In the genomic region with DNA sequence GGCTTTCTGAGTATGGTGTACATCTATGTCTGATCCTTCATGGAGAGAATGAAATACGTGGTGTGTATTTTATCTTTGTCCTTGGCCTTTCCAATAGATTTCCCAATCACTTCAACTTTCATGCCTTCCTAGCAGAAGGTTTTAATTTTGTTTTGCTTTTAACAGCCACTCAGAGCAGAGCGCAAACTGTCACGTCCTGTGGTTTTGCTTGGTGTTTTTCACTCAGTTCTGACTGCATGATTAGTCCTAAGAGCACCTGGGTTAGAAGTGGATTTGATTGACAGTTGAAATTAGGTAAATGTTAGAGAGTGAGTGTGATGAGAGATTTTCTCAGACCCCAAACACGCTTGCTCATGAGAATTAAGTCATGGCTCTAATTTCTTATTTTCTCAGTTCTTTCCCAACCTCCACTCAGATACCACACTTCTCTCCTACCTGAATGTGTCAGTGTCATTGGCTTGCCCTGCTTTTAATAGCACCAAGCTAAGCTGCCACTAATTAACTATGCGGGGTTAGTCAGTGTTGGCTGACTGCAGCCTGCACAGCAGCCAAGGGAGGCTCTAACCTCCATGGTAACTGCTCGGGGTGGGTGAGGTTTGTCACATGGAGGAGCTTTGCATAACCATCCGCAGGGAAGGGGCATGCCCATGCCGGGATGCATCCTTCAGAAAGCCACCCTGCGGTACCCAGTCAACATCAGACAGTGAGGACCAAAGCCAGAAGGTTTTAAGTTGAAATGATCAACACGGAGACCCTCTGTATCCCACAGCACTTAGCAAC, we compare ENCODE assay signal across 8 cellular contexts.
A peak's percentile ranks its signal among the peaks of the same experiment; 100 is the strongest.
DNase-seq lines count a peak whose midpoint lies in the region; ATAC-seq, FAIRE-seq and TF ChIP-seq lines count a peak whose summit lies in the region.

No MANE protein-coding gene starts in this region.

- peaks cover 13 to 49% (median 24%) of the 10 kb centered on the region in 7 donors for H3K4me1 Mint-ChIP-seq in naive thymus-derived CD4-positive, alpha-beta T cell

- H3K4me1 ChIP-seq in Karpas-422 (ENCODE audit: low read length): peaks cover 61% of the 10 kb centered on the region
- peaks cover 29% of the 10 kb centered on the region for H3K4me1 ChIP-seq in GM12878 (ENCODE audit: control insufficient read depth, insufficient read depth, low read length)
- H3K4me1 ChIP-seq in naive thymus-derived CD4-positive, alpha-beta T cell (ENCODE audit: control insufficient read depth in 2 of 2, insufficient read depth in 2 of 2, low read length in 2 of 2): peaks cover 11 to 25% of the 10 kb centered on the region in 2 donors
- H3K4me1 ChIP-seq in ovary (ENCODE audit: insufficient read depth): no peaks in the 10 kb centered on the region

- peak overlapping the region; percentile 37; the same call in 1 of the 2 replicates for H3K4me3 ChIP-seq in Karpas-422 (ENCODE audit: low read length)
- peak overlapping the region; percentile 34; the same call in 1 of the 2 replicates for H3K4me3 ChIP-seq in GM12878
- peak overlapping the region; percentile 19 for H3K4me3 ChIP-seq in naive thymus-derived CD4-positive, alpha-beta T cell (ENCODE audit: low read length)
- H3K4me3 ChIP-seq in ovary: no peak overlapping the region

- peak overlapping the region; percentile 60 for H3K9ac ChIP-seq in Karpas-422 (ENCODE audit: low read length)
- peak overlapping the region; percentile 60 for H3K9ac ChIP-seq in GM12878 (ENCODE audit: control insufficient read depth, insufficient read depth, low read length)

- peaks cover 0 to 10% (median 3%) of the 10 kb centered on the region in 5 donors for H3K36me3 Mint-ChIP-seq in naive thymus-derived CD4-positive, alpha-beta T cell

- TF ChIP-seq EP300 in GM12878 (IDR thresholded peaks at IDR 0.05; ENCODE audit: borderline replicate concordance in 1 of 2, control insufficient read depth in 1 of 2, low read depth in 2 of 2, low read length in 2 of 2) (peak; percentile 74 to 88; a peak in 2 of 4 replicates), ovary (IDR thresholded peaks at IDR 0.05) (no peak)

- H3K79me2 ChIP-seq in Karpas-422 (ENCODE audit: low read length) (no peaks in the 10 kb centered on the region), GM12878 (ENCODE audit: control insufficient read depth, insufficient read depth, low read length) (peaks cover 1% of the 10 kb centered on the region; the same call in 1 of the 2 replicates)

- TF ChIP-seq RAD21 in GM12878 (IDR thresholded peaks at IDR 0.05; ENCODE audit: insufficient read depth, low read depth, low read length): peak; percentile 50; the same call in 1 of the 2 replicates

- no peaks in the 10 kb centered on the region for H3K9me2 ChIP-seq in Karpas-422 (replicated peaks; ENCODE audit: insufficient read depth, low read length)

- DNase-seq in NCI-H2171 treated with DMSO at 0.1 percent for 48 hours (lab: John Stamatoyannopoulos, UW) (peak; percentile 24), NCI-H2171 (lab: John Stamatoyannopoulos, UW) (no peak), Karpas-422 (peak; percentile 78), GM12878 (ENCODE audit: low read depth, low spot score) (peak; percentile 99), SW 1271 (lab: John Stamatoyannopoulos, UW) (no peak), ovary (no peak)
- DNase-seq in naive thymus-derived CD4-positive, alpha-beta T cell: peak in 7 of 9 donors; percentile 14 to 65 (median 37)

- no peak for TF ChIP-seq CTCF in GM12878 (IDR thresholded peaks at IDR 0.05 in 2 of 3, conservative IDR thresholded peaks at IDR 0.05 in 1 of 3; ENCODE audit: control insufficient read depth in 2 of 3, extremely low read depth in 1 of 3, insufficient read depth in 1 of 3, low read depth in 3 of 3, low read length in 3 of 3)
- no peak for TF ChIP-seq CTCF in ovary (IDR thresholded peaks at IDR 0.05)

- CTCF ChIA-PET in GM12878 (lab: Yijun Ruan, JAX): interaction anchor here (0.6 to 7.9 kb wide), 17 partner anchors 8 to 596 kb away, joined by 3 to 77 read pairs (median 4); no protein-coding TSS in a partner anchor
- CTCF ChIA-PET in naive thymus-derived CD4-positive, alpha-beta T cell (lab: Charles Lee): no interaction called here

- no peaks in the 10 kb centered on the region for H3K36me3 ChIP-seq in Karpas-422 (ENCODE audit: insufficient read depth, low read length)
- H3K36me3 ChIP-seq in GM12878 (ENCODE audit: control insufficient read depth in 2 of 2, insufficient read depth in 2 of 2, low read length in 1 of 2): no peaks in the 10 kb centered on the region
- no peaks in the 10 kb centered on the region for H3K36me3 ChIP-seq in naive thymus-derived CD4-positive, alpha-beta T cell (ENCODE audit: control insufficient read depth in 2 of 3, insufficient read depth in 3 of 3, low read length in 3 of 3)
- no peaks in the 10 kb centered on the region for H3K36me3 ChIP-seq in ovary

- SMC1A ChIA-PET in GM12878 (lab: Charles Lee; ENCODE audit: uncharacterized antibody, unreplicated experiment): interaction anchor here (0.6 to 19.2 kb wide), 40 partner anchors 11 to 738 kb away, joined by 3 to 423 read pairs (median 4); no protein-coding TSS in a partner anchor

- peak overlapping the region; percentile 24 to 81 (median 58) for H3K4me3 Mint-ChIP-seq in naive thymus-derived CD4-positive, alpha-beta T cell

- WGBS in GM12878 (ENCODE audit: insufficient coverage, insufficient replicate concordance, low lambda C conversion rate, missing lambda C conversion rate): 9% methylated on average over 10 of the region's 10 CpGs
- 43 to 50% (median 45%) methylated on average over 10 of the region's 10 CpGs for WGBS in ovary, 3 donors

- H3K27me3 Mint-ChIP-seq in naive thymus-derived CD4-positive, alpha-beta T cell: peaks cover 0 to 4% (median 0%) of the 10 kb centered on the region in 5 donors

- H3K27me3 ChIP-seq in Karpas-422 (ENCODE audit: low read length) (no peaks in the 10 kb centered on the region), GM12878 (replicated peaks in 1 of 2; ENCODE audit: control insufficient read depth in 2 of 2, insufficient read depth in 2 of 2, low read length in 1 of 2) (no peaks in the 10 kb centered on the region), ovary (no peaks in the 10 kb centered on the region)
- no peaks in the 10 kb centered on the region for H3K27me3 ChIP-seq in naive thymus-derived CD4-positive, alpha-beta T cell (ENCODE audit: control insufficient read depth in 2 of 2, insufficient read depth in 2 of 2, low read length in 2 of 2)

- POLR2A ChIA-PET in GM12878 (lab: Charles Lee): interaction anchor here (0.6 to 9.0 kb wide), 21 partner anchors 11 to 228 kb away, joined by 3 to 114 read pairs (median 5); no protein-coding TSS in a partner anchor
- POLR2A ChIA-PET in naive thymus-derived CD4-positive, alpha-beta T cell (lab: Charles Lee): no interaction called here

- H3K9me3 ChIP-seq in Karpas-422 (ENCODE audit: low read length): no peaks in the 10 kb centered on the region
- no peaks in the 10 kb centered on the region; the same call in 2 of the 3 replicates for H3K9me3 ChIP-seq in GM12878 (replicated peaks; ENCODE audit: control insufficient read depth, insufficient read depth, low read length)
- no peaks in the 10 kb centered on the region for H3K9me3 ChIP-seq in naive thymus-derived CD4-positive, alpha-beta T cell (ENCODE audit: control insufficient read depth in 2 of 3, low read length in 3 of 3)
- no peaks in the 10 kb centered on the region for H3K9me3 ChIP-seq in ovary

- peak; percentile 56; the same call in 1 of the 2 replicates for TF ChIP-seq POLR2A in GM12878 (IDR thresholded peaks at IDR 0.05; ENCODE audit: low read depth, low read length)
- no peak for TF ChIP-seq POLR2A in ovary (IDR thresholded peaks at IDR 0.05)

- peak overlapping the region; percentile 56 to 92 (median 82) for H3K27ac Mint-ChIP-seq in naive thymus-derived CD4-positive, alpha-beta T cell

- FAIRE-seq in GM12878 (lab: Jason Lieb, UNC): peak; percentile 88

- H4K20me1 ChIP-seq in Karpas-422 (ENCODE audit: insufficient read depth, low read depth, low read length) (no peaks in the 10 kb centered on the region), GM12878 (ENCODE audit: control insufficient read depth, insufficient read depth) (no peaks in the 10 kb centered on the region)

- in situ Hi-C loops in GM12878 (cut with MboI): no loop called here

- H2AFZ ChIP-seq in Karpas-422 (ENCODE audit: low read length) (peak overlapping the region; percentile 17; the same call in 1 of the 2 replicates), GM12878 (ENCODE audit: control insufficient read depth, low read depth, low read length) (peak overlapping the region; percentile 52)

- H3K27ac ChIP-seq in Karpas-422 (ENCODE audit: low read length): peak overlapping the region; percentile 90
- peak overlapping the region; percentile 90 for H3K27ac ChIP-seq in GM12878 (ENCODE audit: control insufficient read depth, insufficient read depth)
- H3K27ac ChIP-seq in naive thymus-derived CD4-positive, alpha-beta T cell (ENCODE audit: low read depth, low read length): peak overlapping the region; percentile 16
- H3K27ac ChIP-seq in ovary: no peak overlapping the region

- RAD21 ChIA-PET in GM12878 (lab: Charles Lee; ENCODE audit: unreplicated experiment): interaction anchor here (0.6 to 18.1 kb wide), 38 partner anchors 11 to 749 kb away, joined by 3 to 482 read pairs (median 6); a partner anchor contains a TSS

- H3K9me3 Mint-ChIP-seq in naive thymus-derived CD4-positive, alpha-beta T cell: no peaks in the 10 kb centered on the region

- BruUV-seq in GM12878 (replicated peaks; lab: Mats Ljungman, UMichigan): TSS peak; percentile 92

- ATAC-seq in GM21717 (IDR thresholded peaks at IDR 0.05; ENCODE audit: unreplicated experiment) (peak; percentile 94), GM12878 (peak; percentile 89)
- peak; percentile 86 for ATAC-seq in naive thymus-derived CD4-positive, alpha-beta T cell

- intact Hi-C loops in GM12878 (cut with micrococcal nuclease; ENCODE audit: unreplicated experiment): loop anchor here (1.0 to 10.0 kb wide), 11 partner anchors 9 to 735 kb away; a partner anchor contains a TSS
- intact Hi-C loops in naive thymus-derived CD4-positive, alpha-beta T cell (cut with micrococcal nuclease): loop anchor here (1.0 to 5.0 kb wide), 2 partner anchors 8 to 52 kb away; no protein-coding TSS in a partner anchor
- intact Hi-C loops in ovary (cut with DNase I): no loop called here

- peak overlapping the region; percentile 59 for H3K4me2 ChIP-seq in Karpas-422 (ENCODE audit: low read depth, low read length, poor library complexity, severe bottlenecking)
- peak overlapping the region; percentile 60 for H3K4me2 ChIP-seq in GM12878 (ENCODE audit: control insufficient read depth, insufficient read depth)

TF ChIP-seq in GM12878, 131 proteins besides CTCF, POLR2A, EP300 and RAD21 (continues in another document):
- TF ChIP-seq ATF7 (IDR thresholded peaks at IDR 0.05; ENCODE audit: low read depth) (peak; percentile 95), NBN (IDR thresholded peaks at IDR 0.05) (peak; percentile 66; the same call in 1 of the 2 replicates)

Comparison
In these comparisons a context has a peak if more than half of its experiments do, and no peak if none do; other contexts are left out.
1. DNase-seq: peak in NCI-H2171 treated with DMSO at 0.1 percent for 48 hours (single experiment), Karpas-422 (single experiment), GM12878 (single experiment) and naive thymus-derived CD4-positive, alpha-beta T cell (7 of 9); none in NCI-H2171 (single experiment), SW 1271 (0 of 2) and ovary (0 of 5).
2. H3K27ac ChIP-seq: peak in Karpas-422 (single experiment), GM12878 (single experiment) and naive thymus-derived CD4-positive, alpha-beta T cell (single experiment); none in ovary (0 of 2).
3. intact Hi-C loops: an anchor here in GM12878 (1.0 to 10.0 kb wide) and naive thymus-derived CD4-positive, alpha-beta T cell (1.0 to 5.0 kb wide); none called in ovary.
4. Peak in every context shown above with its lines, with median percentiles within 50 percentile points of each other: ATAC-seq.